In genomic region chr6:111033628-111034289, GRCh38 we compare ENCODE assay signal across 16 cellular contexts. TPM values are rescaled to one million over a fixed set of nuclear protein-coding genes. Genes with fewer than 3 reads are reported as not detected.
"Had no signal": no experiment of that assay in that cellular context is flagged by ENCODE, and none has a peak within 500 bp of the region (broad histone marks: within the 10 kb centered on the region; RNA-seq: fewer than 3 reads in every experiment).

No MANE protein-coding gene starts in this region.

- DNase-seq: activated CD4-positive, alpha-beta T cell treated with anti-CD3 and anti-CD28 coated beads for 4 hours; activated naive CD4-positive, alpha-beta T cell treated with Interleukin-2 at 50 U/mL for 16 hours; activated naive CD8-positive, alpha-beta T cell treated with anti-CD3 and anti-CD28 coated beads, Interleukin-2, amount 50 U/mL, for 24 hours; colonic mucosa; left colon; ovary; stimulated activated CD4-positive, alpha-beta T cell treated with anti-CD3 and anti-CD28 coated beads, Interleukin-12 subunit alpha, Interleukin-12 subunit beta, amount 100 ng/mL, for 4 hours; stimulated activated CD4-positive, alpha-beta T cell treated with anti-CD3 and anti-CD28 coated beads, Interleukin-2, amount 100 ng/mL, for 48 hours; stimulated activated naive CD4-positive, alpha-beta T cell treated with Interleukin-2 at 50 U/mL for 16 hours; T1000; upper lobe of left lung; WERI-Rb-1 had no signal

- H3K27ac ChIP-seq: colonic mucosa, ovary, upper lobe of left lung, WERI-Rb-1 had no signal

- H3K4me3 Mint-ChIP-seq: activated naive CD8-positive, alpha-beta T cell treated with anti-CD3 and anti-CD28 coated beads, Interleukin-2, amount 50 U/mL, for 24 hours; memory B cell had no signal

- H3K36me3 ChIP-seq: colonic mucosa, ovary, upper lobe of left lung, WERI-Rb-1 had no signal

- H3K27me3 Mint-ChIP-seq: activated naive CD8-positive, alpha-beta T cell treated with anti-CD3 and anti-CD28 coated beads, Interleukin-2, amount 50 U/mL, for 24 hours had no signal

- H3K4me1 ChIP-seq: colonic mucosa, upper lobe of left lung had no signal

- H3K4me1 Mint-ChIP-seq: memory B cell had no signal

- H3K27ac Mint-ChIP-seq: activated naive CD8-positive, alpha-beta T cell treated with anti-CD3 and anti-CD28 coated beads, Interleukin-2, amount 50 U/mL, for 24 hours; memory B cell had no signal

- FAIRE-seq: astrocyte, frontal cortex had no signal

- ATAC-seq: activated naive CD8-positive, alpha-beta T cell treated with anti-CD3 and anti-CD28 coated beads, Interleukin-2, amount 50 U/mL, for 24 hours; left colon had no signal

- H3K27me3 ChIP-seq: colonic mucosa, ovary, upper lobe of left lung had no signal

- H3K9me3 ChIP-seq: colonic mucosa, ovary, upper lobe of left lung had no signal

- H3K9me3 Mint-ChIP-seq: activated naive CD8-positive, alpha-beta T cell treated with anti-CD3 and anti-CD28 coated beads, Interleukin-2, amount 50 U/mL, for 24 hours; memory B cell had no signal

- H3K4me3 ChIP-seq: colonic mucosa, ovary, upper lobe of left lung had no signal

RNA-seq across cellular contexts. Expression of gene SLC16A10, which starts 53.5 kb away (rescaled TPM):
- total RNA-seq: fibroblast of lung had no signal
- polyA plus RNA-seq: fibroblast of lung had no signal
